ENCODE assay signal across 12 cellular contexts in genomic region chr7:114979388-114979787, GRCh38. TPM values are rescaled to one million over a fixed set of nuclear protein-coding genes. Genes with fewer than 3 reads are reported as not detected.
A peak's percentile ranks its signal among the peaks of the same experiment; 100 is the strongest.
DNase-seq lines count a peak whose midpoint lies in the region; ATAC-seq, FAIRE-seq and TF ChIP-seq lines count a peak whose summit lies in the region.
"Had no signal": no experiment of that assay in that cellular context is flagged by ENCODE, and none has a peak within 500 bp of the region (broad histone marks: within the 10 kb centered on the region; RNA-seq: fewer than 3 reads in every experiment).

No MANE protein-coding gene starts in this region.

- H3K27me3 ChIP-seq in foreskin keratinocyte, result no peaks in the 10 kb centered on the region

- no peak for DNase-seq in RCC 7860 (ENCODE audit: low spot score)
- DNase-seq in foreskin keratinocyte, result peak; percentile 41 to 64
- peak; percentile 5 for DNase-seq in renal cortical epithelial cell (ENCODE audit: low read depth)
- DNase-seq in T-helper 9 cell, result no peak
- no peak for DNase-seq in superior temporal gyrus (ENCODE audit: extremely low spot score)
- DNase-seq: activated naive CD8-positive, alpha-beta T cell treated with anti-CD3 and anti-CD28 coated beads, Interleukin-2, amount 50 U/mL, for 24 hours; erythroblast; NCI-H2081 had no signal

- ATAC-seq in GM18868 (IDR thresholded peaks at IDR 0.05; ENCODE audit: unreplicated experiment) (peak; percentile 36), foreskin keratinocyte (peak; percentile 93), GM21825 (IDR thresholded peaks at IDR 0.05; ENCODE audit: unreplicated experiment) (no peak), GM18870 (IDR thresholded peaks at IDR 0.05; ENCODE audit: unreplicated experiment) (no peak)
- ATAC-seq: activated naive CD8-positive, alpha-beta T cell treated with anti-CD3 and anti-CD28 coated beads, Interleukin-2, amount 50 U/mL, for 24 hours had no signal

- peak; percentile 66 for FAIRE-seq in RCC 7860 (lab: Jason Lieb, UNC)

- peaks cover 6% of the 10 kb centered on the region for H3K4me1 ChIP-seq in foreskin keratinocyte
- H3K4me1 ChIP-seq: Caco-2 had no signal

- H3K27ac ChIP-seq in foreskin keratinocyte, result no peak overlapping the region

- TF ChIP-seq CTCF in foreskin keratinocyte (conservative IDR thresholded peaks at IDR 0.05), result no peak

RNA-seq across cellular contexts. Expression of gene MDFIC, which starts 57.5 kb away (rescaled TPM):
- total RNA-seq in foreskin keratinocyte (14.1 and 15.1 TPM in 2 replicates), renal cortical epithelial cell (13.9 and 18.7 TPM in 2 replicates)
- polyA plus RNA-seq in foreskin keratinocyte, result 5.0 and 5.2 TPM in 2 replicates

Comparison
In these comparisons a context has a peak if more than half of its experiments do, and no peak if none do; other contexts are left out.
1. ATAC-seq: peak in GM18868 (single experiment) and foreskin keratinocyte (single experiment); none in GM21825 (single experiment) and GM18870 (single experiment).
2. DNase-seq: peak in foreskin keratinocyte (2 of 2) and renal cortical epithelial cell (single experiment); none in RCC 7860 (single experiment), T-helper 9 cell (single experiment) and superior temporal gyrus (single experiment).